8 cellular contexts compared by ENCODE assay signal in the genomic region with DNA sequence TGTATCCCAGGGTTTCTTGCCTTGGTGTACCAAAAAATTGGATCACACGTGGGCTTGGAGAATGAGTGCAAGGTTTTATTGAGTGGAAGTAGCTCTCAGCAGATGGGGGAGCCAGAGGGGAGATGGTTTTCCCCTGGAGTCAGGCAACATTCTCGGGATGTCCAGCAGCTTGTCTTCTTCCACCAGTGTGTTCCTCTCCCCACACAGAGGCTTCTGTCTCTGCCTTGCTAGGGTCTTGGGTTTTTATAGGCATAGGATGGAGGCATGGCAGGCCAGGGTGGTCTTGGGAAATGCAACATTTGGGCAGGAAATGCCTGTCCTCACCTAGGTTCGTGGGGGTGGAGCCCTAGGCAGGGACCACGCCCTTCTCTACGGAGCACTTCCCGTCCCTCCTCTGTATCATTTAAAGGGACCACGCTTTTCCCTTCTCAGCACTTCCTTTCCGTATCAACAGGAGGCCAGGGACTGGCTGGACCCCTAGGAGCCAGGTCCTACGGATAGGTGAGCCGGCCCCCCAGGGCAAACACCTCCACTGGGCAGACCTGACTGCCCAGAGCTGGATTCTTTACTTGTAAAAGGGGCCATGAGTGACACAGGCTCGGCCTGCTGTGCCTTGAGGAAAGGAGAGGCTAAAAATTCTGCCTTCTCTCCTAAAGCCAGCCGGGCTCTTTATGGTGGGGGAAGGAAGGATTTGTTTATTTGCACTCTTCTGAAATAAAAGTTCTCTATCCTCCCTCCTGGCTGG. TPM values are rescaled to one million over a fixed set of nuclear protein-coding genes. Genes with fewer than 3 reads are reported as not detected.
A peak's percentile ranks its signal among the peaks of the same experiment; 100 is the strongest.
DNase-seq lines count a peak whose midpoint lies in the region; ATAC-seq and TF ChIP-seq lines count a peak whose summit lies in the region.

No MANE protein-coding gene starts in this region.

- no peaks in the 10 kb centered on the region for H3K9me3 Mint-ChIP-seq in memory B cell

- H3K36me3 Mint-ChIP-seq in memory B cell = no peaks in the 10 kb centered on the region

- H3K27me3 Mint-ChIP-seq in memory B cell = peaks cover 1% of the 10 kb centered on the region

- H3K4me3 ChIP-seq in LNCaP clone FGC (ENCODE audit: low read depth, low read length) = peak overlapping the region; percentile 80

- peak; percentile 92 for ATAC-seq in memory B cell (ENCODE audit: low read depth)
- ATAC-seq in HG03159 (IDR thresholded peaks at IDR 0.05; ENCODE audit: unreplicated experiment) = no peak

- H3K27ac Mint-ChIP-seq in memory B cell = no peak overlapping the region

- DNase-seq in ACHN = peak; percentile 76
- peak; percentile 67 for DNase-seq in GM19238 (ENCODE audit: insufficient read length, low spot score)
- no peak for DNase-seq in LNCaP clone FGC (ENCODE audit: low read depth)
- DNase-seq in activated CD4-positive, CD25-positive, alpha-beta regulatory T cell treated with anti-CD3 and anti-CD28 coated beads, Interleukin-2, amount 50 U/mL, for 72 hours = peak; percentile 69
- peak; percentile 71 for DNase-seq in dermis blood vessel endothelial cell
- DNase-seq in memory B cell (ENCODE audit: low spot score in 2 of 2) = peak; percentile 30 to 37
- DNase-seq in stimulated activated CD8-positive, alpha-beta memory T cell treated with anti-CD3 and anti-CD28 coated beads, Interleukin-2, amount 100 ng/mL, for 48 hours (ENCODE audit: low read depth in 2 of 2) = peak; percentile 24 to 60

- H3K4me1 Mint-ChIP-seq in memory B cell = peaks cover 9% of the 10 kb centered on the region

- H3K4me3 Mint-ChIP-seq in memory B cell = peak overlapping the region; percentile 86

- TF ChIP-seq CTCF in LNCaP clone FGC (IDR thresholded peaks at IDR 0.05; ENCODE audit: control insufficient read depth, extremely low read depth, insufficient read depth) = no peak

- in situ Hi-C loops in ACHN (cut with HindIII; ENCODE audit: low pct_ligation_motif_present, low pct_unique_long_range_greater_than_20kb, low sequenced_read_pairs) = no loop called here

RNA-seq across cellular contexts. Expression of a gene that starts 55.3 kb away (rescaled TPM):
- total RNA-seq in dermis blood vessel endothelial cell = 9.4 and 11.1 TPM in 2 replicates
